In the genomic region with DNA sequence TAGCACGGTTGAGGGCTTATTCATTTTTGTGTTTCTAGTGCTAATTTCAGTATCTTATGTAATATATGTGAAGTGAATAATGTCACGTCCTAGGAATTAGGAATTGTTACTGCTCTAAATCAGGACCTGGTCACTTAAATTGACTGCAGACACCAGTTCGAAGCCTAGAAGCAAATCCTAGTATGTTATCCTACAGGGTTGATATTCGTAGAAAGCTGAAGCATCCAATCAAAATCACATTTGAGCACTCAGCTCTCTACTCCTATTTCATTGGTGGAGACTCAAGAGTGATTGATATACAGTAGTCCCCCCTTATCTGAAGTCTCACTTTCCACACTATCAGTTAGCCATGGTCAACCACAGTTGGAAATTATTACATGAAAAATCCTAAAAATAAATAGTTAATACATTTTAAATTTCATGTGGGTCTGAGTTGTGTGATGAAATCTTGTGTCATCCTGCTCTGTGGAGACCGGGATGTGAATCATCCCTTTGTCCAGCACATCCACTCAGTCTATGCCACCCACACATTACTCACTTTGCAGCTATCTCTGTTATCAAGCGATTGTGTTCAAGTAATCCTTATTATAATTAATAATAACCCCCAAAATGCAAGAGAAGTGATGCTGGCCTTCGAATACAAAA, we compare ENCODE assay signal across 2 cellular contexts.
A peak's percentile ranks its signal among the peaks of the same experiment; 100 is the strongest.
TF ChIP-seq lines count a peak whose summit lies in the region.

No MANE protein-coding gene starts in this region.

TF ChIP-seq in K562, 482 proteins besides CTCF, POLR2A, EP300 and RAD21 (continues in another document):
- TF ChIP-seq MTF1 (CRISPR knock-in tag; IDR thresholded peaks at IDR 0.05; ENCODE audit: borderline replicate concordance) = no peak
- no peak for TF ChIP-seq NR2C1 (IDR thresholded peaks at IDR 0.05)
- TF ChIP-seq NR2C1 (tag; IDR thresholded peaks at IDR 0.05) = peak; percentile 22; the same call in 1 of the 2 replicates
- TF ChIP-seq ZNF584 (CRISPR knock-in tag; IDR thresholded peaks at IDR 0.05; ENCODE audit: low read depth) = peak; percentile 95; the same call in 1 of the 2 replicates
- no peak for TF ChIP-seq ZNF318 (IDR thresholded peaks at IDR 0.05; ENCODE audit: borderline replicate concordance in 1 of 2, low read depth in 1 of 2)
- no peak for TF ChIP-seq CTBP1 (IDR thresholded peaks at IDR 0.05; ENCODE audit: borderline replicate concordance)
- no peak for TF ChIP-seq ZBTB5 (IDR thresholded peaks at IDR 0.05)
- TF ChIP-seq ZNF3 (CRISPR knock-in tag; IDR thresholded peaks at IDR 0.05) = no peak
- peak; percentile 82 for TF ChIP-seq ARID1B (IDR thresholded peaks at IDR 0.05)
- no peak for TF ChIP-seq ZNF23 (CRISPR knock-in tag; IDR thresholded peaks at IDR 0.05)
- peak; percentile 36; the same call in 1 of the 2 replicates for TF ChIP-seq PKNOX1 (IDR thresholded peaks at IDR 0.05)
- peak; percentile 52; the same call in 1 of the 2 replicates for TF ChIP-seq CEBPG (CRISPR knock-in tag; IDR thresholded peaks at IDR 0.05)
- TF ChIP-seq CEBPG (tag; conservative IDR thresholded peaks at IDR 0.05 in 1 of 2, IDR thresholded peaks at IDR 0.05 in 1 of 2) = peak; percentile 91 to 99
- no peak for TF ChIP-seq MYNN (IDR thresholded peaks at IDR 0.05)
- no peak for TF ChIP-seq MYNN (CRISPR knock-in tag; IDR thresholded peaks at IDR 0.05)
- no peak for TF ChIP-seq PHB (CRISPR knock-in tag; IDR thresholded peaks at IDR 0.05)
- no peak for TF ChIP-seq HSF4 (CRISPR knock-in tag; IDR thresholded peaks at IDR 0.05; ENCODE audit: borderline replicate concordance)

TF ChIP-seq in HepG2, 621 proteins besides CTCF, POLR2A, EP300 and RAD21:
- TF ChIP-seq, protein P1, sequence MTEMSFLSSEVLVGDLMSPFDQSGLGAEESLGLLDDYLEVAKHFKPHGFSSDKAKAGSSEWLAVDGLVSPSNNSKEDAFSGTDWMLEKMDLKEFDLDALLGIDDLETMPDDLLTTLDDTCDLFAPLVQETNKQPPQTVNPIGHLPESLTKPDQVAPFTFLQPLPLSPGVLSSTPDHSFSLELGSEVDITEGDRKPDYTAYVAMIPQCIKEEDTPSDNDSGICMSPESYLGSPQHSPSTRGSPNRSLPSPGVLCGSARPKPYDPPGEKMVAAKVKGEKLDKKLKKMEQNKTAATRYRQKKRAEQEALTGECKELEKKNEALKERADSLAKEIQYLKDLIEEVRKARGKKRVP (CRISPR knock-in tag; IDR thresholded peaks at IDR 0.05) = peak in 1 of 2 experiments; percentile 91; a peak in 2 of 4 replicates
- TF ChIP-seq CEBPB (IDR thresholded peaks at IDR 0.05; ENCODE audit: borderline replicate concordance, low read depth, low read length) = peak; percentile 67; the same call in 1 of the 2 replicates
- TF ChIP-seq ZNF30 (CRISPR knock-in tag; IDR thresholded peaks at IDR 0.05) = no peak
- TF ChIP-seq ZNF225 (CRISPR knock-in tag; IDR thresholded peaks at IDR 0.05) = no peak
- TF ChIP-seq, protein P2, sequence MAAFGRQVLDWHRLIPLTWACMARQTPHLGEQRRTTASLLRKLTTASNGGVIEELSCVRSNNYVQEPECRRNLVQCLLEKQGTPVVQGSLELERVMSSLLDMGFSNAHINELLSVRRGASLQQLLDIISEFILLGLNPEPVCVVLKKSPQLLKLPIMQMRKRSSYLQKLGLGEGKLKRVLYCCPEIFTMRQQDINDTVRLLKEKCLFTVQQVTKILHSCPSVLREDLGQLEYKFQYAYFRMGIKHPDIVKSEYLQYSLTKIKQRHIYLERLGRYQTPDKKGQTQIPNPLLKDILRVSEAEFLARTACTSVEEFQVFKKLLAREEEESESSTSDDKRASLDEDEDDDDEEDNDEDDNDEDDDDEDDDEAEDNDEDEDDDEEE (CRISPR knock-in tag; IDR thresholded peaks at IDR 0.05) = no peak
- TF ChIP-seq GATAD2A (CRISPR knock-in tag; IDR thresholded peaks at IDR 0.05) = 0 out of 2 replicates have a peak, but pooled peaks have one; percentile 26
- TF ChIP-seq FOSL2 (CRISPR knock-in tag; IDR thresholded peaks at IDR 0.05) = peak; percentile 85
- no peak for TF ChIP-seq ZBTB14 (CRISPR knock-in tag; IDR thresholded peaks at IDR 0.05)
- TF ChIP-seq, protein P3, sequence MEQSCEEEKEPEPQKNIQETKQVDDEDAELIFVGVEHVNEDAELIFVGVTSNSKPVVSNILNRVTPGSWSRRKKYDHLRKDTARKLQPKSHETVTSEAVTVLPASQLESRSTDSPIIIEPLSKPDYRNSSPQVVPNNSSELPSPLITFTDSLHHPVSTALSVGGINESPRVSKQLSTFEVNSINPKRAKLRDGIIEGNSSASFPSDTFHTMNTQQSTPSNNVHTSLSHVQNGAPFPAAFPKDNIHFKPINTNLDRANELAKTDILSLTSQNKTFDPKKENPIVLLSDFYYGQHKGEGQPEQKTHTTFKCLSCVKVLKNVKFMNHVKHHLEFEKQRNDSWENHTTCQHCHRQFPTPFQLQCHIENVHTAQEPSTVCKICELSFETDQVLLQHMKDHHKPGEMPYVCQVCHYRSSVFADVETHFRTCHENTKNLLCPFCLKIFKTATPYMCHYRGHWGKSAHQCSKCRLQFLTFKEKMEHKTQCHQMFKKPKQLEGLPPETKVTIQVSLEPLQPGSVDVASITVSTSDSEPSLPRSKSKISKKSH (CRISPR knock-in tag; IDR thresholded peaks at IDR 0.05; ENCODE audit: borderline replicate concordance) = no peak
